In the genomic region with DNA sequence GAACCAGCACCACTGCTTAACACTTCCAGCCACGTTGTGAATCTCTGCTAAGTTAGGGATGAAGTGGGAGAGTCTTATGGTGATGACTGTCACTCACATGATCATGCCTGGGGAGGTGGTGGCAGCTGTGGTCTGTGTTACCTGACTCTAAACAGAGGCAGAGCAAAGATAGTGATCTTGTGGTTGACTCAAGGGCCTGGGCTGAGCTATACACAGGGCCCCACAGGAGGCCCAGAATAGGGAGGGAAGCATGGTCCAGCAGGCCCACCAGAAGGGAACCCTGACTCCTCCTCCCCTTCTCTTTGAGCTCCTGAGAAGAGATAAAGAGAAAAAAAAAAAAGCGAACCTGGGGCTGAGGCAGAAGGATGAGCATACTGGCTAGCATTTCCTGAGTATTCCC, we compare ENCODE assay signal across 11 cellular contexts. TPM values are rescaled to one million over a fixed set of nuclear protein-coding genes. Genes with fewer than 3 reads are reported as not detected.
DNase-seq lines count a peak whose midpoint lies in the region; ATAC-seq, FAIRE-seq and TF ChIP-seq lines count a peak whose summit lies in the region.
"Had no signal": no experiment of that assay in that cellular context is flagged by ENCODE, and none has a peak within 500 bp of the region (broad histone marks: within the 10 kb centered on the region; RNA-seq: fewer than 3 reads in every experiment).

No MANE protein-coding gene starts in this region.

- no peak overlapping the region for H3K9ac ChIP-seq in mammary epithelial cell (ENCODE audit: insufficient read depth, low read length)

- peaks cover 14% of the 10 kb centered on the region for H3K79me2 ChIP-seq in mammary epithelial cell (ENCODE audit: insufficient read depth, low read length)

- H3K4me1 ChIP-seq in mammary epithelial cell (ENCODE audit: insufficient read depth, low read length) (peaks cover 23% of the 10 kb centered on the region), upper lobe of right lung (peaks cover 11% of the 10 kb centered on the region)

- H3K36me3 ChIP-seq in mammary epithelial cell (ENCODE audit: insufficient read depth, low read length) (peaks cover 6% of the 10 kb centered on the region), upper lobe of right lung (peaks cover 3% of the 10 kb centered on the region)
- H3K36me3 ChIP-seq: adrenal gland had no signal

- TF ChIP-seq CTCF in mammary epithelial cell (conservative IDR thresholded peaks at IDR 0.05 in 1 of 2, IDR thresholded peaks at IDR 0.05 in 1 of 2; ENCODE audit: extremely low read depth in 1 of 2, insufficient read depth in 1 of 2, low read depth in 1 of 2, low read length in 2 of 2): no peak
- TF ChIP-seq CTCF in upper lobe of right lung (IDR thresholded peaks at IDR 0.05): no peak

- in situ Hi-C loops in mammary epithelial cell (cut with MboI; ENCODE audit: low sequenced_read_pairs in 2 of 2): no loop called here

- no peaks in the 10 kb centered on the region for H3K27me3 ChIP-seq in mammary epithelial cell (ENCODE audit: insufficient read depth, low read length)
- H3K27me3 ChIP-seq in upper lobe of right lung: no peaks in the 10 kb centered on the region
- H3K27me3 ChIP-seq: adrenal gland, esophagus squamous epithelium had no signal

- DNase-seq in GM12891 (ENCODE audit: insufficient read length, low spot score): peak; percentile 54
- peak; percentile 65 for DNase-seq in mammary epithelial cell
- no peak for DNase-seq in upper lobe of right lung
- no peak for DNase-seq in NCI-H2227 treated with DMSO at 0.1 percent for 48 hours (lab: John Stamatoyannopoulos, UW)
- no peak for DNase-seq in NCI-H1048 (lab: John Stamatoyannopoulos, UW)
- DNase-seq: adrenal gland, esophagus squamous epithelium, NCI-H446 treated with DMSO at 0.1 percent for 48 hours had no signal

- peak; percentile 45 for ATAC-seq in GM19468 (IDR thresholded peaks at IDR 0.05; ENCODE audit: extremely low read depth, unreplicated experiment)
- peak; percentile 52 for ATAC-seq in HG03442 (IDR thresholded peaks at IDR 0.05; ENCODE audit: unreplicated experiment)
- no peak for ATAC-seq in upper lobe of right lung
- no peak for ATAC-seq in GM18520 (IDR thresholded peaks at IDR 0.05; ENCODE audit: unreplicated experiment)

- CTCF ChIA-PET in mammary epithelial cell (lab: Charles Lee; ENCODE audit: low non-redundant PET): no interaction called here

- TF ChIP-seq POLR2A in GM12891 (IDR thresholded peaks at IDR 0.05; ENCODE audit: low read depth, low read length): no peak

- H3K4me3 ChIP-seq in mammary epithelial cell (replicated peaks in 1 of 3; ENCODE audit: insufficient read depth in 1 of 3, low read depth in 2 of 3, low read length in 3 of 3) (no peak overlapping the region), upper lobe of right lung (no peak overlapping the region)
- H3K4me3 ChIP-seq: adrenal gland, esophagus squamous epithelium had no signal

- WGBS in mammary epithelial cell (ENCODE audit: low coverage, missing lambda C conversion rate): 80% methylated on average over 1 of the region's 2 CpGs

- no peaks in the 10 kb centered on the region for H4K20me1 ChIP-seq in mammary epithelial cell (ENCODE audit: insufficient read depth, low read length)

- no TSS peak for BruUV-seq in mammary epithelial cell (replicated peaks; lab: Mats Ljungman, UMichigan)

- intact Hi-C loops in mammary epithelial cell (cut with micrococcal nuclease): no loop called here
- intact Hi-C loops in upper lobe of right lung (cut with DNase I): no loop called here

- dilution Hi-C loops in mammary epithelial cell (cut with HindIII; ENCODE audit: low sequenced_read_pairs): no loop called here

- no peak overlapping the region for H3K27ac ChIP-seq in mammary epithelial cell (ENCODE audit: insufficient read depth, low read depth, low read length)
- no peak overlapping the region for H3K27ac ChIP-seq in upper lobe of right lung
- H3K27ac ChIP-seq: adrenal gland, esophagus squamous epithelium had no signal

- peak; percentile 82 for FAIRE-seq in GM12891 (lab: Jason Lieb, UNC)

- H3K9me3 ChIP-seq in mammary epithelial cell (replicated peaks; ENCODE audit: insufficient read depth, low read length): no peaks in the 10 kb centered on the region
- H3K9me3 ChIP-seq in upper lobe of right lung: no peaks in the 10 kb centered on the region
- H3K9me3 ChIP-seq: adrenal gland, esophagus squamous epithelium had no signal

- no peak overlapping the region for H3K4me2 ChIP-seq in mammary epithelial cell (ENCODE audit: insufficient read depth, low read depth, low read length)

- H2AFZ ChIP-seq in mammary epithelial cell (ENCODE audit: low read depth, low read length): no peak overlapping the region

TF ChIP-seq in GM12891, 5 proteins besides CTCF, POLR2A, EP300 and RAD21:
- TF ChIP-seq POU2F2 (IDR thresholded peaks at IDR 0.05; ENCODE audit: low read depth, low read length) (peak; percentile 51; the same call in 1 of the 2 replicates), POLR2AphosphoS5 (IDR thresholded peaks at IDR 0.05; ENCODE audit: low read depth, low read length) (no peak), TAF1 (IDR thresholded peaks at IDR 0.05; ENCODE audit: low read depth, low read length) (no peak), PAX5 (IDR thresholded peaks at IDR 0.05; ENCODE audit: insufficient read depth, low read length, severe bottlenecking) (peak; percentile 2), SPI1 (IDR thresholded peaks at IDR 0.05; ENCODE audit: low read depth, low read length) (no peak)

RNA-seq across cellular contexts. Expression of a gene that starts 55.0 kb away (rescaled TPM):
- 0.26 TPM for polyA plus RNA-seq in GM12891 (2012; ENCODE audit: low read depth, missing spikeins)
- total RNA-seq in mammary epithelial cell (10 to 100 TPM in 1 of 2 donors, 1 to 10 TPM in 1; 6.5 to 42.9 TPM), upper lobe of right lung (98.5 TPM)
- polyA plus RNA-seq in mammary epithelial cell: 11.5 TPM
- polyA minus RNA-seq in mammary epithelial cell: 45.4 TPM

Comparison
In these comparisons a context has a peak if more than half of its experiments do, and no peak if none do; other contexts are left out.
1. DNase-seq: peak in GM12891 (single experiment) and mammary epithelial cell (single experiment); none in upper lobe of right lung (single experiment), NCI-H2227 treated with DMSO at 0.1 percent for 48 hours (single experiment) and NCI-H1048 (single experiment).
2. ATAC-seq: peak in GM19468 (single experiment) and HG03442 (single experiment); none in upper lobe of right lung (single experiment) and GM18520 (single experiment).